15 cellular contexts compared by ENCODE assay signal in the genomic region with DNA sequence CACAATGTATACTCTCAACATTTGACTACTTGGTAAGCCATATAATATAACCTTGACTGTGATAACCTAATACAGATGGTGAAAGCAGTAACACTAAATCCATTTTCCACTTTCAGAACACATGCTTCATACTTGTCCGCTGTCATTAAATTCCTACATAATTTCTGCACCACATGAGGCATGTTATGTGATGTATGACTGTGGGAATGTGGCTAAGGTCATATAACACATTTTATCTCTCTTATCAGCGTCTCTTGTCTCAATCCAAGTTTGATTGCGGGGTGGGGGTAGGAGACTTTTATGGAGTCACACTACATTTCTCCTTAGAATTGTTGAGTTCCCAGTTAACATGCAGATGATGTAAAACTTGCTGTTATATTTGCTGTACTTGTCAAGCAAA.
A peak's percentile ranks its signal among the peaks of the same experiment; 100 is the strongest.
DNase-seq lines count a peak whose midpoint lies in the region; FAIRE-seq and TF ChIP-seq lines count a peak whose summit lies in the region.
"Had no signal": no experiment of that assay in that cellular context is flagged by ENCODE, and none has a peak within 500 bp of the region (broad histone marks: within the 10 kb centered on the region; RNA-seq: fewer than 3 reads in every experiment).

No MANE protein-coding gene starts in this region.

- no peak for TF ChIP-seq POLR2A in sigmoid colon (IDR thresholded peaks at IDR 0.05)

- H3K9me3 Mint-ChIP-seq in astrocyte (ENCODE audit: unreplicated experiment): no peaks in the 10 kb centered on the region

- TF ChIP-seq EP300 in sigmoid colon (IDR thresholded peaks at IDR 0.05): no peak

- H3K36me3 Mint-ChIP-seq in astrocyte (ENCODE audit: low read depth, unreplicated experiment): peaks cover 16% of the 10 kb centered on the region
- H3K36me3 Mint-ChIP-seq: CD8-positive, alpha-beta memory T cell had no signal

- H3K27me3 Mint-ChIP-seq in astrocyte (ENCODE audit: low read depth, unreplicated experiment): no peaks in the 10 kb centered on the region

- peak overlapping the region; percentile 9 for H3K4me2 ChIP-seq in astrocyte (ENCODE audit: low read length)

- FAIRE-seq in astrocyte (lab: Jason Lieb, UNC): no peak
- FAIRE-seq: H1, HepG2 had no signal

- peak overlapping the region; percentile 17 for H3K27ac ChIP-seq in astrocyte (ENCODE audit: low read depth, low read length)
- H3K27ac ChIP-seq in sigmoid colon: peak overlapping the region in 3 of 4 donors; percentile 19 to 51 (median 45)

- H3K9ac ChIP-seq in astrocyte (ENCODE audit: low read length): no peak overlapping the region

- H3K4me1 Mint-ChIP-seq in astrocyte (ENCODE audit: low read depth, unreplicated experiment): peaks cover 31% of the 10 kb centered on the region

- H3K4me3 ChIP-seq in astrocyte (ENCODE audit: insufficient read depth, low read depth, low read length): no peak overlapping the region
- H3K4me3 ChIP-seq in sigmoid colon: no peak overlapping the region
- H3K4me3 ChIP-seq: MG63 had no signal

- no peak overlapping the region for H2AFZ ChIP-seq in astrocyte (ENCODE audit: low read depth, low read length)

- H3K4me3 Mint-ChIP-seq in astrocyte (ENCODE audit: unreplicated experiment): no peak overlapping the region
- H3K4me3 Mint-ChIP-seq: CD8-positive, alpha-beta memory T cell had no signal

- TF ChIP-seq CTCF in astrocyte (IDR thresholded peaks at IDR 0.05; ENCODE audit: insufficient read depth, low read depth, low read length) (no peak), sigmoid colon (IDR thresholded peaks at IDR 0.05) (no peak)

- WGBS in sigmoid colon, 2 donors: 28 to 77% methylated on average over 3 of the region's 3 CpGs

- H3K36me3 ChIP-seq in astrocyte (ENCODE audit: insufficient read depth, low read length): peaks cover 39% of the 10 kb centered on the region
- H3K36me3 ChIP-seq in sigmoid colon: peaks cover 10 to 68% (median 18%) of the 10 kb centered on the region in 4 donors

- H3K9me3 ChIP-seq in astrocyte (ENCODE audit: insufficient read depth, low read depth, low read length) (no peaks in the 10 kb centered on the region), sigmoid colon (no peaks in the 10 kb centered on the region)
- H3K9me3 ChIP-seq: MG63 had no signal

- H4K20me1 ChIP-seq in astrocyte (ENCODE audit: insufficient read depth, low read length): no peaks in the 10 kb centered on the region

- no peak overlapping the region for H3K27ac Mint-ChIP-seq in astrocyte (ENCODE audit: unreplicated experiment)
- H3K27ac Mint-ChIP-seq: CD8-positive, alpha-beta memory T cell had no signal

- DNase-seq in NCI-H226 (peak; percentile 61), astrocyte (ENCODE audit: low read depth) (peak; percentile 77), fibroblast of peridontal ligament (ENCODE audit: extremely low read depth) (peak; percentile 33), sigmoid colon (no peak), HT-29 (ENCODE audit: low spot score) (no peak), occipital lobe (lab: John Stamatoyannopoulos, UW) (no peak), cerebellar nuclear complex (lab: John Stamatoyannopoulos, UW) (no peak)
- DNase-seq: CD8-positive, alpha-beta memory T cell; DND-41; MG63; NCI-H1105; NCI-H187 treated with DMSO at 0.1 percent for 48 hours; NCI-H510A had no signal

- intact Hi-C loops in sigmoid colon (cut with DNase I): no loop called here

- H3K79me2 ChIP-seq in astrocyte (ENCODE audit: insufficient read depth, low read length): no peaks in the 10 kb centered on the region

- no peaks in the 10 kb centered on the region for H3K27me3 ChIP-seq in astrocyte (ENCODE audit: insufficient read depth, low read length)
- no peaks in the 10 kb centered on the region for H3K27me3 ChIP-seq in sigmoid colon
- H3K27me3 ChIP-seq: MG63 had no signal

- peaks cover 33% of the 10 kb centered on the region for H3K4me1 ChIP-seq in astrocyte (ENCODE audit: insufficient read depth, low read length)
- H3K4me1 ChIP-seq in sigmoid colon: peaks cover 0 to 29% (median 16%) of the 10 kb centered on the region in 4 donors

Comparison
In these comparisons a context has a peak if more than half of its experiments do, and no peak if none do; other contexts are left out.
1. DNase-seq: peak in NCI-H226 (single experiment), astrocyte (single experiment) and fibroblast of peridontal ligament (single experiment); none in sigmoid colon (single experiment), HT-29 (single experiment), occipital lobe (single experiment) and cerebellar nuclear complex (0 of 2).